Comparison of ENCODE assay signal across 1 cellular context in genomic region chr9:114348906-114349482, GRCh38.
TF ChIP-seq lines count a peak whose summit lies in the region.

No MANE protein-coding gene starts in this region.

TF ChIP-seq in GM12878, 131 proteins besides CTCF, POLR2A, EP300 and RAD21 (continued from another document and continues in another):
- no peak for TF ChIP-seq NFYA (IDR thresholded peaks at IDR 0.05; ENCODE audit: borderline replicate concordance, low read depth, low read length)
- TF ChIP-seq BHLHE40 (IDR thresholded peaks at IDR 0.05; ENCODE audit: borderline replicate concordance in 1 of 2, low read depth in 2 of 2, low read length in 1 of 2), result peak in 1 of 2 experiments; percentile 69; a peak in 2 of 4 replicates
- TF ChIP-seq YY1 (IDR thresholded peaks at IDR 0.05; ENCODE audit: low read depth, low read length), result peak; percentile 39; the same call in 1 of the 2 replicates
- no peak for TF ChIP-seq ZNF207 (IDR thresholded peaks at IDR 0.05; ENCODE audit: borderline replicate concordance)
- TF ChIP-seq ATF2 (IDR thresholded peaks at IDR 0.05; ENCODE audit: low read length), result no peak
- peak; percentile 86 for TF ChIP-seq ATF7 (IDR thresholded peaks at IDR 0.05; ENCODE audit: low read depth)
- TF ChIP-seq BCL11A (IDR thresholded peaks at IDR 0.05; ENCODE audit: low read depth, low read length), result peak; percentile 62; the same call in 1 of the 2 replicates
- no peak for TF ChIP-seq FOXK2 (IDR thresholded peaks at IDR 0.05)
- no peak for TF ChIP-seq SUZ12 (IDR thresholded peaks at IDR 0.05; ENCODE audit: unreplicated experiment)
- no peak for TF ChIP-seq ZSCAN29 (IDR thresholded peaks at IDR 0.05)
- peak; percentile 44; the same call in 1 of the 2 replicates for TF ChIP-seq PML (IDR thresholded peaks at IDR 0.05; ENCODE audit: low read length)
- no peak for TF ChIP-seq ZNF217 (IDR thresholded peaks at IDR 0.05)
- no peak for TF ChIP-seq NRF1 (conservative IDR thresholded peaks at IDR 0.05; ENCODE audit: low read depth, low read length)
- no peak for TF ChIP-seq NR2C2 (IDR thresholded peaks at IDR 0.05; ENCODE audit: borderline replicate concordance, control insufficient read depth, insufficient read length, low read depth)
- TF ChIP-seq CEBPZ (IDR thresholded peaks at IDR 0.05; ENCODE audit: low read depth, low read length), result no peak
- TF ChIP-seq E2F4 (IDR thresholded peaks at IDR 0.05; ENCODE audit: low read depth, low read length), result no peak
- no peak for TF ChIP-seq MYB (IDR thresholded peaks at IDR 0.05; ENCODE audit: borderline replicate concordance, low read depth, low read length)
- TF ChIP-seq NR2C1 (IDR thresholded peaks at IDR 0.05), result no peak
- TF ChIP-seq SRF (IDR thresholded peaks at IDR 0.05; ENCODE audit: low read depth in 2 of 2, low read length in 2 of 2), result 0 out of 4 replicates have a peak, but pooled peaks of 1 of the 2 experiments have one; percentile 2
- no peak for TF ChIP-seq SIX5 (IDR thresholded peaks at IDR 0.05; ENCODE audit: low read depth, low read length, severe bottlenecking)
- no peak for TF ChIP-seq SPI1 (IDR thresholded peaks at IDR 0.05; ENCODE audit: borderline replicate concordance, insufficient read depth, low read depth, low read length)
- TF ChIP-seq TCF7 (IDR thresholded peaks at IDR 0.05; ENCODE audit: borderline replicate concordance), result no peak
- TF ChIP-seq RBBP5 (conservative IDR thresholded peaks at IDR 0.05), result no peak
- no peak for TF ChIP-seq ZNF592 (IDR thresholded peaks at IDR 0.05)
- TF ChIP-seq STAT1 (conservative IDR thresholded peaks at IDR 0.05), result no peak
- no peak for TF ChIP-seq IRF3 (IDR thresholded peaks at IDR 0.05)
- no peak for TF ChIP-seq HDAC2 (IDR thresholded peaks at IDR 0.05)
- TF ChIP-seq RELA (IDR thresholded peaks at IDR 0.05; ENCODE audit: borderline replicate concordance, partially characterized antibody), result peak; percentile 41
- TF ChIP-seq CHD2 (IDR thresholded peaks at IDR 0.05; ENCODE audit: borderline replicate concordance, low read depth, low read length), result peak; percentile 67; the same call in 1 of the 2 replicates
- peak; percentile 54; the same call in 1 of the 2 replicates for TF ChIP-seq MTA2 (IDR thresholded peaks at IDR 0.05; ENCODE audit: low read depth)
- TF ChIP-seq NR2F1 (conservative IDR thresholded peaks at IDR 0.05), result 0 out of 2 replicates have a peak, but pooled peaks have one; percentile 28
- TF ChIP-seq PRDM15 (CRISPR knock-in tag; IDR thresholded peaks at IDR 0.05), result no peak
- TF ChIP-seq MEF2A (IDR thresholded peaks at IDR 0.05; ENCODE audit: insufficient read depth, low read depth, low read length), result peak; percentile 60; the same call in 1 of the 2 replicates
- TF ChIP-seq MAX (IDR thresholded peaks at IDR 0.05; ENCODE audit: low read depth, low read length), result peak; percentile 37; the same call in 1 of the 2 replicates
- TF ChIP-seq NFIC (IDR thresholded peaks at IDR 0.05; ENCODE audit: low read depth, low read length), result no peak; the same call in 1 of the 2 replicates
- TF ChIP-seq HDGF (IDR thresholded peaks at IDR 0.05), result peak; percentile 38; the same call in 1 of the 2 replicates
- TF ChIP-seq LARP7 (IDR thresholded peaks at IDR 0.05), result no peak
- TF ChIP-seq NFXL1 (IDR thresholded peaks at IDR 0.05; ENCODE audit: borderline replicate concordance), result no peak
- no peak for TF ChIP-seq ZBTB11 (CRISPR knock-in tag; IDR thresholded peaks at IDR 0.05)
- peak; percentile 47; the same call in 1 of the 2 replicates for TF ChIP-seq BACH1 (IDR thresholded peaks at IDR 0.05; ENCODE audit: borderline replicate concordance)
